Comparison of ENCODE assay signal across 8 cellular contexts in genomic region chr22:37559901-37560681, GRCh38. TPM values are rescaled to one million over a fixed set of nuclear protein-coding genes. Genes with fewer than 3 reads are reported as not detected.
DNase-seq lines count a peak whose midpoint lies in the region; ATAC-seq and TF ChIP-seq lines count a peak whose summit lies in the region.

Gene CDC42EP1, plus strand, starts transcription at chr22:37560480. Its CDS starts 5,870 bp downstream, at chr22:37566350.

- TF ChIP-seq CTCF in HL-60 (IDR thresholded peaks at IDR 0.05; ENCODE audit: insufficient read depth, low read length) (no peak), breast epithelium (IDR thresholded peaks at IDR 0.05) (no peak), GM10266 (IDR thresholded peaks at IDR 0.05; ENCODE audit: control insufficient read depth, insufficient read depth, low read depth, missing control alignments) (no peak)

- H3K4me3 ChIP-seq in HL-60 (replicated peaks; ENCODE audit: insufficient read depth, low read length) (peak within 1 kb of the TSS; percentile 13; the same call in 1 of the 2 replicates), breast epithelium (peak within 1 kb of the TSS; percentile 73 to 80 (median 77))

- no peaks in the 10 kb centered on the region for H3K36me3 ChIP-seq in breast epithelium

- no peak for TF ChIP-seq POLR2A in breast epithelium (IDR thresholded peaks at IDR 0.05)

- H3K4me1 ChIP-seq in breast epithelium, result peaks cover 5 to 32% of the 10 kb centered on the region in 2 donors

- peak; percentile 16 for ATAC-seq in sciatic nerve

- H3K9me3 ChIP-seq in breast epithelium, result no peaks in the 10 kb centered on the region

- intact Hi-C loops in breast epithelium (cut with DNase I; ENCODE audit: low total_unique reads) (no loop called here), sciatic nerve (cut with DNase I) (no loop called here)

- DNase-seq in A172 (ENCODE audit: low spot score) (no peak), HL-60 (ENCODE audit: low read depth in 1 of 2, low spot score in 1 of 2) (no peak), breast epithelium (ENCODE audit: low spot score in 2 of 2) (no peak), iPS-NIHi11 (ENCODE audit: low spot score) (peak; percentile 80), sciatic nerve (ENCODE audit: low spot score) (no peak), foreskin melanocyte (no peak), GM10266 (ENCODE audit: extremely low spot score) (no peak), NCI-H2171 (lab: John Stamatoyannopoulos, UW) (no peak)

- H3K27ac ChIP-seq in HL-60 (replicated peaks) (no peak within 1 kb of the TSS), breast epithelium (peak within 1 kb of the TSS; percentile 97 to 99)

- peaks cover 57% of the 10 kb centered on the region for H3K27me3 ChIP-seq in HL-60 (ENCODE audit: insufficient read depth, poor library complexity, severe bottlenecking)
- H3K27me3 ChIP-seq in breast epithelium, result no peaks in the 10 kb centered on the region

RNA-seq across cellular contexts. Expression of gene CDC42EP1, which starts in this region (rescaled TPM):
- total RNA-seq in A172 (2014; rRNA removed; shearing (Covaris generic)), result 18.2 and 23.0 TPM in 2 replicates
- total RNA-seq in breast epithelium (10 to 100 TPM; 13.8 to 43.0 (median 29.8) TPM), sciatic nerve (83.1 TPM)
